In the genomic region with DNA sequence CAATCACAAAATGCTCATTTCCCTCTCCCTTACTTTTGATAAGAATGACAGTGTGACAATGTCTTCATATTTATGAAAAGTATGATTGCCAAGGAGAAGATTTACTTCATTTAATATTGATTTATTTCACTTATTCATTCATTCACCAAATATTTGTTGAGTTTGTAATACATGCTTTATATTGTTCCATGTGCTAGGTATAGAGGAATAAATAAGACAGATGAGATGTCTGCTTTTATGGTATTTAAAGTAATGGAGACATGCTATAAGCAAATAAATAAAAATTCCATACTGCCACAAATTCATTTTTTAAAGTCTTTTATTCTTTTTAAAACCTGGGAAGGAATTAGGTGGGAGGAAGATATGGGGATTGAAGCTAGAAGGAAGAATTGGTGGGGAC, we compare ENCODE assay signal across 28 cellular contexts.
"Had no signal": no experiment of that assay in that cellular context is flagged by ENCODE, and none has a peak within 500 bp of the region (broad histone marks: within the 10 kb centered on the region; RNA-seq: fewer than 3 reads in every experiment).

No MANE protein-coding gene starts in this region.

- H3K27ac ChIP-seq: colonic mucosa, coronary artery, epithelial cell of prostate, esophagus muscularis mucosa, esophagus squamous epithelium, foreskin keratinocyte, gastrocnemius medialis, gastroesophageal sphincter, heart left ventricle, heart right ventricle had no signal

- DNase-seq: colonic mucosa; cortex of kidney; dermis blood vessel endothelial cell; effector CD4-positive, alpha-beta T cell; effector CD8-positive, alpha-beta T cell; effector memory CD4-positive, alpha-beta T cell; effector memory CD8-positive, alpha-beta T cell; endodermal cell; erythroblast; esophagus squamous epithelium; foreskin fibroblast; foreskin keratinocyte; foreskin melanocyte; gastrocnemius medialis; glutamatergic neuron; head of caudate nucleus; heart left ventricle; heart right ventricle had no signal

- H3K9me3 ChIP-seq: colonic mucosa, esophagus muscularis mucosa, esophagus squamous epithelium, gastrocnemius medialis, gastroesophageal sphincter, heart left ventricle, heart right ventricle had no signal

- FAIRE-seq: colon, endometrium, endothelial cell of umbilical vein, frontal cortex had no signal

- H3K4me3 ChIP-seq: colonic mucosa, coronary artery, esophagus muscularis mucosa, esophagus squamous epithelium, gastrocnemius medialis, gastroesophageal sphincter, heart left ventricle, heart right ventricle had no signal

- H3K36me3 ChIP-seq: colonic mucosa, esophagus muscularis mucosa, esophagus squamous epithelium, gastrocnemius medialis, gastroesophageal sphincter, heart left ventricle, heart right ventricle had no signal

- H3K27me3 ChIP-seq: colonic mucosa, esophagus muscularis mucosa, esophagus squamous epithelium, foreskin keratinocyte, gastrocnemius medialis, gastroesophageal sphincter, heart left ventricle, heart right ventricle had no signal

- H3K4me1 ChIP-seq: colonic mucosa, esophagus muscularis mucosa, foreskin keratinocyte, gastrocnemius medialis, gastroesophageal sphincter, heart left ventricle, heart right ventricle had no signal

- H3K9me3 Mint-ChIP-seq: dendritic cell treated with granulocyte-macrophage colony-stimulating factor and Interleukin-4, amounts not matched to agents 40 ng/mL and 50 ng/mL, for 4 days; endodermal cell had no signal

- ATAC-seq: effector memory CD8-positive, alpha-beta T cell; esophagus mucosa; foreskin keratinocyte; gastrocnemius medialis; gastroesophageal sphincter; heart left ventricle; heart right ventricle had no signal

- H3K27ac Mint-ChIP-seq: dendritic cell treated with granulocyte-macrophage colony-stimulating factor and Interleukin-4, amounts not matched to agents 40 ng/mL and 50 ng/mL, for 4 days; effector memory CD8-positive, alpha-beta T cell; endodermal cell had no signal

- H3K27me3 Mint-ChIP-seq: dendritic cell treated with granulocyte-macrophage colony-stimulating factor and Interleukin-4, amounts not matched to agents 40 ng/mL and 50 ng/mL, for 4 days; effector memory CD8-positive, alpha-beta T cell had no signal

- H3K4me3 Mint-ChIP-seq: dendritic cell treated with granulocyte-macrophage colony-stimulating factor and Interleukin-4, amounts not matched to agents 40 ng/mL and 50 ng/mL, for 4 days; effector memory CD8-positive, alpha-beta T cell; endodermal cell had no signal
